In genomic region chr10:88317099-88317498, GRCh38 we compare ENCODE assay signal across 22 cellular contexts.
"Had no signal": no experiment of that assay in that cellular context is flagged by ENCODE, and none has a peak within 500 bp of the region (broad histone marks: within the 10 kb centered on the region; RNA-seq: fewer than 3 reads in every experiment).

No MANE protein-coding gene starts in this region.

- H3K4me3 ChIP-seq: K562 had no signal

- H3K4me2 ChIP-seq: KMS-11 had no signal

- H3K27ac ChIP-seq: HL-60, KMS-11, RWPE1 had no signal

- ATAC-seq: K562, Panc1, SK-N-SH treated with all-trans-retinoic acid at 6 μM for 48 hours had no signal

- DNase-seq: Kasumi-1, MV-4-11, NCI-H1048, NCI-H1105, NCI-H1417, NCI-H1436 treated with DMSO at 0.1 percent for 48 hours, NCI-H1694, NCI-H187 treated with DMSO at 0.1 percent for 48 hours, NCI-H2029 treated with DMSO at 0.1 percent for 48 hours, NCI-H2171 treated with DMSO at 0.1 percent for 48 hours, NCI-H345, NCI-H446 treated with DMSO at 0.1 percent for 48 hours, NCI-H510A treated with DMSO at 0.1 percent for 48 hours, SHP77, T-helper 1 cell had no signal

- FAIRE-seq: HTR-8/SVneo, K562 had no signal
